Comparison of ENCODE assay signal across 18 cellular contexts in the genomic region with DNA sequence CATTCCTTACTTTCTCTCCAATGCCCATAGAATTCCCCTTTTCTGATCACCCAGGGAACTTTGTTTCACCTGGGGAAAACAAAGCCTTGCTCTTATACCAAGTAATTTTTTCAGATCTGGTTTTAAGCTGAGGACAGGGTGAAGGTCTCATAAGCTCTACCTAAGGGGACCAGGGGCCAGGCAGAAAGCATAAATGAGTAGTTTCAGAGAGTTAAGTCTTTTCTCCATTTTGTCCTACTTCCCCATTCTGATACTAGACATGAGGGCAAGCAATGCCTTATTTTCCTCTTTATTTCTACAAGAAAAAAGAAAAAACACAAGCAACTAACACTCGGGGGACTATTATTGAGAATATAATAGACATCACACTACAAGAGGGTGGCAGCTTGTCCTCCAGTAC.
"Had no signal": no experiment of that assay in that cellular context is flagged by ENCODE, and none has a peak within 500 bp of the region (broad histone marks: within the 10 kb centered on the region; RNA-seq: fewer than 3 reads in every experiment).

No MANE protein-coding gene starts in this region.

- H3K4me1 ChIP-seq: colonic mucosa, lower lobe of right lung, psoas muscle, sigmoid colon, testis, tibial artery had no signal

- H3K27me3 ChIP-seq: colonic mucosa, sigmoid colon, testis, tibial artery had no signal

- H3K4me3 ChIP-seq: colonic mucosa, lower lobe of right lung, psoas muscle, sigmoid colon, testis, tibial artery had no signal

- H3K9me3 ChIP-seq: colonic mucosa, lower lobe of right lung, psoas muscle, testis, tibial artery had no signal

- DNase-seq: colonic mucosa; effector memory CD8-positive, alpha-beta T cell; head of caudate nucleus; left ventricle myocardium superior; lower lobe of right lung; naive thymus-derived CD8-positive, alpha-beta T cell; nephron progenitor cell; nucleus accumbens; psoas muscle; right cardiac atrium; sigmoid colon; stimulated activated CD4-positive, alpha-beta T cell treated with anti-CD3 and anti-CD28 coated beads, Interleukin-2, amount 100 ng/mL, for 24 hours; stimulated activated CD4-positive, alpha-beta T cell treated with anti-CD3 and anti-CD28 coated beads, Interleukin-4, amount 100 ng/mL, for 24 hours; stimulated activated naive CD8-positive, alpha-beta T cell treated with anti-CD3 and anti-CD28 coated beads, Interleukin-15, Interleukin-2, amounts not matched to agents 100 U/mL and 50 U/mL, for 24 hours; substantia nigra; testis; tibial artery had no signal

- ATAC-seq: effector memory CD8-positive, alpha-beta T cell; left ventricle myocardium superior; lower lobe of right lung; naive thymus-derived CD8-positive, alpha-beta T cell; psoas muscle; right cardiac atrium; stimulated activated effector memory CD8-positive, alpha-beta T cell treated with anti-CD3 and anti-CD28 coated beads, Interleukin-12 subunit alpha, Interleukin-12 subunit beta, amount 100 ng/mL, for 72 hours; stimulated activated naive CD8-positive, alpha-beta T cell treated with anti-CD3 and anti-CD28 coated beads, Interleukin-15, Interleukin-2, amounts not matched to agents 100 U/mL and 50 U/mL, for 24 hours had no signal

- H3K36me3 ChIP-seq: colonic mucosa, lower lobe of right lung, sigmoid colon, tibial artery had no signal

- H3K27ac ChIP-seq: colonic mucosa, lower lobe of right lung, psoas muscle, sigmoid colon, testis, tibial artery had no signal
